1 cellular context compared by ENCODE assay signal in the genomic region with DNA sequence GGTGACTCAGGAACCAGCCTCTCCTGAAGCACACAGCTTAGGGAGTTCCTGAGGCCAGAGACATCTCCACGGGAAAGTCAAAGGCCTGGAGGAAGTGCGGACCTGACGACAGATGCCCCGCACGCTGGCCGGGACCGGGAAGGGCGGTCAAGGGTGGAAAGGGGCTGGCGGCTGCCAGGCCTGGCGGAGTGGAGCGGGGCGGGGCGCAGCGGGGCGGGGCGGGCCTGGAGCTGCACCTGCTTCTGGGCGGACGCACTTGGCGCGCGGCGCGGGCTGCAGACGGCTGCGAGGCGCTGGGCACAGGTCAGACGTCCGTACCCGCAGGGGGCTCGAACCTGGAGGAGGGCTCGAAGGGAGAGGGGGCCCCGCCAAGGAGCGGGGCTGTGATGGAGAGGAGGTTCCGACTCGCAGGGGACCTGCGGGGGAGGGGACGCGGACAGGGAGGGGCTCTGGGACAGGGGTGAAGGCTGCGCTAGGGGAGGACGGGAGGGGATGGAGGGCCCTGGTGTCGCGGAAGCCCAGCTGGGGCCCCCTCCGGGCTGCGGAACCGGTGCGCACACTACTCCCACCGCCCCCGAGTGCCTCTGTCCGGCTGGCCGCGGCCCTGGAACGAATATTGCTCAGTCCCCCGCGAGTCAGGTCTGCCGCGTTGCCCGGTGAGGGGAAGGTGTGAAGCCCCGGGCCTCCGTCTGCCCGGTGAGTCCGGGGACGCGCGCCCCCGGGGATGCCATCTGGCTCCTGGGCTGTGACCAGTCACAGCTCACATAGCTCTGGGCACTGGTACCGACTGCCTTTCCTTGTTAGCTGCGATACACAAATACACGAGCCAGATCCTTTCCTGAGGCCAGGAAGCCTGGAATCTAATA.
TF ChIP-seq lines count a peak whose summit lies in the region.

TSS of gene TMEM45B (plus strand) at position 253 of the 866 bp plus-strand sequence. CDS start 36,635 bp downstream, outside the sequence.

TF ChIP-seq in HepG2, 621 proteins besides CTCF, POLR2A, EP300 and RAD21 (continued from another document and continues in another):
- no peak for TF ChIP-seq LRRFIP1 (CRISPR knock-in tag; conservative IDR thresholded peaks at IDR 0.05)
- no peak for TF ChIP-seq RBM39 (IDR thresholded peaks at IDR 0.05; ENCODE audit: low read depth, low read length, poor library complexity, severe bottlenecking)
- no peak for TF ChIP-seq TEAD2 (CRISPR knock-in tag; IDR thresholded peaks at IDR 0.05)
- TF ChIP-seq JUN (CRISPR knock-in tag; IDR thresholded peaks at IDR 0.05): no peak
- TF ChIP-seq ATF4 (CRISPR knock-in tag; IDR thresholded peaks at IDR 0.05): no peak
- TF ChIP-seq, protein P1, sequence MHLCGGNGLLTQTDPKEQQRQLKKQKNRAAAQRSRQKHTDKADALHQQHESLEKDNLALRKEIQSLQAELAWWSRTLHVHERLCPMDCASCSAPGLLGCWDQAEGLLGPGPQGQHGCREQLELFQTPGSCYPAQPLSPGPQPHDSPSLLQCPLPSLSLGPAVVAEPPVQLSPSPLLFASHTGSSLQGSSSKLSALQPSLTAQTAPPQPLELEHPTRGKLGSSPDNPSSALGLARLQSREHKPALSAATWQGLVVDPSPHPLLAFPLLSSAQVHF (CRISPR knock-in tag; IDR thresholded peaks at IDR 0.05): no peak
- TF ChIP-seq CBX5 (CRISPR knock-in tag; IDR thresholded peaks at IDR 0.05; ENCODE audit: borderline replicate concordance): no peak
- TF ChIP-seq ZNF790 (CRISPR knock-in tag; IDR thresholded peaks at IDR 0.05; ENCODE audit: borderline replicate concordance): peak; percentile 76; the same call in 1 of the 2 replicates
- TF ChIP-seq TEAD3 (CRISPR knock-in tag; optimal IDR thresholded peaks at IDR 0.05; ENCODE audit: borderline replicate concordance): peak; percentile 48
- no peak for TF ChIP-seq SMARCC2 (IDR thresholded peaks at IDR 0.05)
- TF ChIP-seq SRSF4 (IDR thresholded peaks at IDR 0.05; ENCODE audit: low read depth, low read length, poor library complexity, severe bottlenecking): no peak
- no peak for TF ChIP-seq TAF15 (IDR thresholded peaks at IDR 0.05; ENCODE audit: low read depth, low read length, poor library complexity, severe bottlenecking)
- no peak for TF ChIP-seq KDM5A (IDR thresholded peaks at IDR 0.05; ENCODE audit: borderline replicate concordance, low read length)
- TF ChIP-seq ZNF124 (CRISPR knock-in tag; IDR thresholded peaks at IDR 0.05): no peak
- TF ChIP-seq ZNF850 (CRISPR knock-in tag; conservative IDR thresholded peaks at IDR 0.05): no peak
- no peak for TF ChIP-seq ZKSCAN8 (CRISPR knock-in tag; IDR thresholded peaks at IDR 0.05; ENCODE audit: borderline replicate concordance)
- TF ChIP-seq, protein P2, sequence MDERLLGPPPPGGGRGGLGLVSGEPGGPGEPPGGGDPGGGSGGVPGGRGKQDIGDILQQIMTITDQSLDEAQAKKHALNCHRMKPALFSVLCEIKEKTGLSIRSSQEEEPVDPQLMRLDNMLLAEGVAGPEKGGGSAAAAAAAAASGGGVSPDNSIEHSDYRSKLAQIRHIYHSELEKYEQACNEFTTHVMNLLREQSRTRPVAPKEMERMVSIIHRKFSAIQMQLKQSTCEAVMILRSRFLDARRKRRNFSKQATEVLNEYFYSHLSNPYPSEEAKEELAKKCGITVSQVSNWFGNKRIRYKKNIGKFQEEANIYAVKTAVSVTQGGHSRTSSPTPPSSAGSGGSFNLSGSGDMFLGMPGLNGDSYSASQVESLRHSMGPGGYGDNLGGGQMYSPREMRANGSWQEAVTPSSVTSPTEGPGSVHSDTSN (CRISPR knock-in tag; IDR thresholded peaks at IDR 0.05): no peak
- no peak for TF ChIP-seq ETV6 (CRISPR knock-in tag; conservative IDR thresholded peaks at IDR 0.05)
- TF ChIP-seq, protein P3, sequence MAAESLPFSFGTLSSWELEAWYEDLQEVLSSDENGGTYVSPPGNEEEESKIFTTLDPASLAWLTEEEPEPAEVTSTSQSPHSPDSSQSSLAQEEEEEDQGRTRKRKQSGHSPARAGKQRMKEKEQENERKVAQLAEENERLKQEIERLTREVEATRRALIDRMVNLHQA (CRISPR knock-in tag; IDR thresholded peaks at IDR 0.05): no peak
- no peak for TF ChIP-seq POLR2AphosphoS2 (IDR thresholded peaks at IDR 0.05; ENCODE audit: low read depth, low read length)
- TF ChIP-seq SCMH1 (CRISPR knock-in tag; IDR thresholded peaks at IDR 0.05; ENCODE audit: borderline replicate concordance): no peak
- no peak for TF ChIP-seq ZNF615 (CRISPR knock-in tag; IDR thresholded peaks at IDR 0.05; ENCODE audit: borderline replicate concordance)
- TF ChIP-seq YEATS2 (CRISPR knock-in tag; IDR thresholded peaks at IDR 0.05; ENCODE audit: borderline replicate concordance): no peak
- TF ChIP-seq ZMAT3 (CRISPR knock-in tag; conservative IDR thresholded peaks at IDR 0.05): no peak; the same call in 1 of the 2 replicates
- TF ChIP-seq IRF2 (CRISPR knock-in tag; IDR thresholded peaks at IDR 0.05): no peak
- no peak for TF ChIP-seq KLF15 (CRISPR knock-in tag; IDR thresholded peaks at IDR 0.05; ENCODE audit: borderline replicate concordance)
- no peak for TF ChIP-seq ZBTB37 (CRISPR knock-in tag; IDR thresholded peaks at IDR 0.05)
- TF ChIP-seq ZSCAN29 (CRISPR knock-in tag; conservative IDR thresholded peaks at IDR 0.05): no peak; the same call in 1 of the 2 replicates
- TF ChIP-seq NFIB (CRISPR knock-in tag; IDR thresholded peaks at IDR 0.05; ENCODE audit: borderline replicate concordance): no peak
- TF ChIP-seq BCL6 (CRISPR knock-in tag; IDR thresholded peaks at IDR 0.05): no peak
- no peak for TF ChIP-seq ZNF570 (CRISPR knock-in tag; IDR thresholded peaks at IDR 0.05; ENCODE audit: borderline replicate concordance)
- TF ChIP-seq ZNF546 (CRISPR knock-in tag; conservative IDR thresholded peaks at IDR 0.05): peak; percentile 75; the same call in 1 of the 2 replicates
- TF ChIP-seq ZNF839 (CRISPR knock-in tag; IDR thresholded peaks at IDR 0.05; ENCODE audit: borderline replicate concordance): no peak
- TF ChIP-seq ZNF280B (CRISPR knock-in tag; IDR thresholded peaks at IDR 0.05; ENCODE audit: borderline replicate concordance): no peak
- TF ChIP-seq SIX1 (CRISPR knock-in tag; IDR thresholded peaks at IDR 0.05; ENCODE audit: borderline replicate concordance): no peak
- TF ChIP-seq IRF1 (CRISPR knock-in tag; IDR thresholded peaks at IDR 0.05; ENCODE audit: low read depth): no peak
- no peak for TF ChIP-seq MLXIP (CRISPR knock-in tag; IDR thresholded peaks at IDR 0.05; ENCODE audit: borderline replicate concordance)
- no peak for TF ChIP-seq RFX1 (IDR thresholded peaks at IDR 0.05)
- TF ChIP-seq HDAC2 (CRISPR knock-in tag; IDR thresholded peaks at IDR 0.05): 0 out of 2 replicates have a peak, but pooled peaks have one; percentile 16
- TF ChIP-seq RERE (CRISPR knock-in tag; IDR thresholded peaks at IDR 0.05; ENCODE audit: low read depth): peak; percentile 40; the same call in 1 of the 2 replicates
- TF ChIP-seq NBN (conservative IDR thresholded peaks at IDR 0.05): no peak
